In the genomic region with DNA sequence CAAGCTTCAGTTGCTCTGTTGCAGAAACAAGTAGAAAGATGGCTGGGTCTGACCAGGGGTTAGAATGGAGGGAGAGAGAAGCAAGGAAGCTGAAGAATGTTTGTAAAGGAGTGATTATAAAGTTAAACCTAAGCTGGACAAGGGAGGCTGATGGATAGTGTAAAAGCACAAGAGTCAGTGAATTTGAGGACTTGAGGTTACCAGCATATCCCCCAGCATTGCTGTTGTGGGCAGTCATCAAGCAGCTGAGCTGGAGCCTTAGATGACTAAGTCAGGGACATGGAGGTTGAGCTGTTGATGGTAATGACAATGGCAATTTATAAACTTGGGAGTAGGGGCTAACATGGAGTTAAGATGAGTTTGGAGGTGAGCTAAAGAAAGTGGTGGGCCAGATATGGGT, we compare ENCODE assay signal across 1 cellular context.
TF ChIP-seq lines count a peak whose summit lies in the region.

No MANE protein-coding gene starts in this region.

TF ChIP-seq in GM23338, 12 proteins besides CTCF, POLR2A, EP300 and RAD21:
- TF ChIP-seq ZNF114 (CRISPR knock-in tag; IDR thresholded peaks at IDR 0.05) (no peak), NANOG (IDR thresholded peaks at IDR 0.05; ENCODE audit: borderline replicate concordance) (no peak), JUNB (IDR thresholded peaks at IDR 0.05; ENCODE audit: unreplicated experiment) (no peak), POLR2AphosphoS5 (IDR thresholded peaks at IDR 0.05; ENCODE audit: low read depth) (no peak), ZNF331 (CRISPR knock-in tag; IDR thresholded peaks at IDR 0.05; ENCODE audit: low read depth) (no peak), STAT1 (IDR thresholded peaks at IDR 0.05; ENCODE audit: unreplicated experiment) (no peak), CREB1 (CRISPR knock-in tag; IDR thresholded peaks at IDR 0.05; ENCODE audit: low read depth) (no peak), EZH2phosphoT487 (IDR thresholded peaks at IDR 0.05; ENCODE audit: unreplicated experiment) (no peak), EZH2 (IDR thresholded peaks at IDR 0.05; ENCODE audit: low read depth, unreplicated experiment) (no peak)
- TF ChIP-seq, protein P1, sequence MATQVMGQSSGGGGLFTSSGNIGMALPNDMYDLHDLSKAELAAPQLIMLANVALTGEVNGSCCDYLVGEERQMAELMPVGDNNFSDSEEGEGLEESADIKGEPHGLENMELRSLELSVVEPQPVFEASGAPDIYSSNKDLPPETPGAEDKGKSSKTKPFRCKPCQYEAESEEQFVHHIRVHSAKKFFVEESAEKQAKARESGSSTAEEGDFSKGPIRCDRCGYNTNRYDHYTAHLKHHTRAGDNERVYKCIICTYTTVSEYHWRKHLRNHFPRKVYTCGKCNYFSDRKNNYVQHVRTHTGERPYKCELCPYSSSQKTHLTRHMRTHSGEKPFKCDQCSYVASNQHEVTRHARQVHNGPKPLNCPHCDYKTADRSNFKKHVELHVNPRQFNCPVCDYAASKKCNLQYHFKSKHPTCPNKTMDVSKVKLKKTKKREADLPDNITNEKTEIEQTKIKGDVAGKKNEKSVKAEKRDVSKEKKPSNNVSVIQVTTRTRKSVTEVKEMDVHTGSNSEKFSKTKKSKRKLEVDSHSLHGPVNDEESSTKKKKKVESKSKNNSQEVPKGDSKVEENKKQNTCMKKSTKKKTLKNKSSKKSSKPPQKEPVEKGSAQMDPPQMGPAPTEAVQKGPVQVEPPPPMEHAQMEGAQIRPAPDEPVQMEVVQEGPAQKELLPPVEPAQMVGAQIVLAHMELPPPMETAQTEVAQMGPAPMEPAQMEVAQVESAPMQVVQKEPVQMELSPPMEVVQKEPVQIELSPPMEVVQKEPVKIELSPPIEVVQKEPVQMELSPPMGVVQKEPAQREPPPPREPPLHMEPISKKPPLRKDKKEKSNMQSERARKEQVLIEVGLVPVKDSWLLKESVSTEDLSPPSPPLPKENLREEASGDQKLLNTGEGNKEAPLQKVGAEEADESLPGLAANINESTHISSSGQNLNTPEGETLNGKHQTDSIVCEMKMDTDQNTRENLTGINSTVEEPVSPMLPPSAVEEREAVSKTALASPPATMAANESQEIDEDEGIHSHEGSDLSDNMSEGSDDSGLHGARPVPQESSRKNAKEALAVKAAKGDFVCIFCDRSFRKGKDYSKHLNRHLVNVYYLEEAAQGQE (IDR thresholded peaks at IDR 0.05; ENCODE audit: unreplicated experiment): no peak
- TF ChIP-seq, protein P2, sequence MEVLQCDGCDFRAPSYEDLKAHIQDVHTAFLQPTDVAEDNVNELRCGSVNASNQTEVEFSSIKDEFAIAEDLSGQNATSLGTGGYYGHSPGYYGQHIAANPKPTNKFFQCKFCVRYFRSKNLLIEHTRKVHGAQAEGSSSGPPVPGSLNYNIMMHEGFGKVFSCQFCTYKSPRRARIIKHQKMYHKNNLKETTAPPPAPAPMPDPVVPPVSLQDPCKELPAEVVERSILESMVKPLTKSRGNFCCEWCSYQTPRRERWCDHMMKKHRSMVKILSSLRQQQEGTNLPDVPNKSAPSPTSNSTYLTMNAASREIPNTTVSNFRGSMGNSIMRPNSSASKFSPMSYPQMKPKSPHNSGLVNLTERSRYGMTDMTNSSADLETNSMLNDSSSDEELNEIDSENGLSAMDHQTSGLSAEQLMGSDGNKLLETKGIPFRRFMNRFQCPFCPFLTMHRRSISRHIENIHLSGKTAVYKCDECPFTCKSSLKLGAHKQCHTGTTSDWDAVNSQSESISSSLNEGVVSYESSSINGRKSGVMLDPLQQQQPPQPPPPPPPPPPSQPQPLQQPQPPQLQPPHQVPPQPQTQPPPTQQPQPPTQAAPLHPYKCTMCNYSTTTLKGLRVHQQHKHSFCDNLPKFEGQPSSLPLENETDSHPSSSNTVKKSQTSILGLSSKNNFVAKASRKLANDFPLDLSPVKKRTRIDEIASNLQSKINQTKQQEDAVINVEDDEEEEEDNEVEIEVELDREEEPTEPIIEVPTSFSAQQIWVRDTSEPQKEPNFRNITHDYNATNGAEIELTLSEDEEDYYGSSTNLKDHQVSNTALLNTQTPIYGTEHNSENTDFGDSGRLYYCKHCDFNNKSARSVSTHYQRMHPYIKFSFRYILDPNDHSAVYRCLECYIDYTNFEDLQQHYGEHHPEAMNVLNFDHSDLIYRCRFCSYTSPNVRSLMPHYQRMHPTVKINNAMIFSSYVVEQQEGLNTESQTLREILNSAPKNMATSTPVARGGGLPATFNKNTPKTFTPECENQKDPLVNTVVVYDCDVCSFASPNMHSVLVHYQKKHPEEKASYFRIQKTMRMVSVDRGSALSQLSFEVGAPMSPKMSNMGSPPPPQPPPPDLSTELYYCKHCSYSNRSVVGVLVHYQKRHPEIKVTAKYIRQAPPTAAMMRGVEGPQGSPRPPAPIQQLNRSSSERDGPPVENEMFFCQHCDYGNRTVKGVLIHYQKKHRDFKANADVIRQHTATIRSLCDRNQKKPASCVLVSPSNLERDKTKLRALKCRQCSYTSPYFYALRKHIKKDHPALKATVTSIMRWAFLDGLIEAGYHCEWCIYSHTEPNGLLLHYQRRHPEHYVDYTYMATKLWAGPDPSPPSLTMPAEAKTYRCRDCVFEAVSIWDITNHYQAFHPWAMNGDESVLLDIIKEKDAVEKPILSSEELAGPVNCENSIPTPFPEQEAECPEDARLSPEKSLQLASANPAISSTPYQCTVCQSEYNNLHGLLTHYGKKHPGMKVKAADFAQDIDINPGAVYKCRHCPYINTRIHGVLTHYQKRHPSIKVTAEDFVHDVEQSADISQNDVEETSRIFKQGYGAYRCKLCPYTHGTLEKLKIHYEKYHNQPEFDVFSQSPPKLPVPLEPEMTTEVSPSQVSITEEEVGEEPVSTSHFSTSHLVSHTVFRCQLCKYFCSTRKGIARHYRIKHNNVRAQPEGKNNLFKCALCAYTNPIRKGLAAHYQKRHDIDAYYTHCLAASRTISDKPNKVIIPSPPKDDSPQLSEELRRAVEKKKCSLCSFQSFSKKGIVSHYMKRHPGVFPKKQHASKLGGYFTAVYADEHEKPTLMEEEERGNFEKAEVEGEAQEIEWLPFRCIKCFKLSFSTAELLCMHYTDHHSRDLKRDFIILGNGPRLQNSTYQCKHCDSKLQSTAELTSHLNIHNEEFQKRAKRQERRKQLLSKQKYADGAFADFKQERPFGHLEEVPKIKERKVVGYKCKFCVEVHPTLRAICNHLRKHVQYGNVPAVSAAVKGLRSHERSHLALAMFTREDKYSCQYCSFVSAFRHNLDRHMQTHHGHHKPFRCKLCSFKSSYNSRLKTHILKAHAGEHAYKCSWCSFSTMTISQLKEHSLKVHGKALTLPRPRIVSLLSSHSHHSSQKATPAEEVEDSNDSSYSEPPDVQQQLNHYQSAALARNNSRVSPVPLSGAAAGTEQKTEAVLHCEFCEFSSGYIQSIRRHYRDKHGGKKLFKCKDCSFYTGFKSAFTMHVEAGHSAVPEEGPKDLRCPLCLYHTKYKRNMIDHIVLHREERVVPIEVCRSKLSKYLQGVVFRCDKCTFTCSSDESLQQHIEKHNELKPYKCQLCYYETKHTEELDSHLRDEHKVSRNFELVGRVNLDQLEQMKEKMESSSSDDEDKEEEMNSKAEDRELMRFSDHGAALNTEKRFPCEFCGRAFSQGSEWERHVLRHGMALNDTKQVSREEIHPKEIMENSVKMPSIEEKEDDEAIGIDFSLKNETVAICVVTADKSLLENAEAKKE (CRISPR knock-in tag; IDR thresholded peaks at IDR 0.05): no peak
- TF ChIP-seq, protein P3, sequence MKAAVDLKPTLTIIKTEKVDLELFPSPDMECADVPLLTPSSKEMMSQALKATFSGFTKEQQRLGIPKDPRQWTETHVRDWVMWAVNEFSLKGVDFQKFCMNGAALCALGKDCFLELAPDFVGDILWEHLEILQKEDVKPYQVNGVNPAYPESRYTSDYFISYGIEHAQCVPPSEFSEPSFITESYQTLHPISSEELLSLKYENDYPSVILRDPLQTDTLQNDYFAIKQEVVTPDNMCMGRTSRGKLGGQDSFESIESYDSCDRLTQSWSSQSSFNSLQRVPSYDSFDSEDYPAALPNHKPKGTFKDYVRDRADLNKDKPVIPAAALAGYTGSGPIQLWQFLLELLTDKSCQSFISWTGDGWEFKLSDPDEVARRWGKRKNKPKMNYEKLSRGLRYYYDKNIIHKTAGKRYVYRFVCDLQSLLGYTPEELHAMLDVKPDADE (IDR thresholded peaks at IDR 0.05): no peak
TF ChIP-seq in GM23338: peak in this region for 0.
